26 cellular contexts compared by ENCODE assay signal in genomic region chr10:133003195-133003594, GRCh38.
"Had no signal": no experiment of that assay in that cellular context is flagged by ENCODE, and none has a peak within 500 bp of the region (broad histone marks: within the 10 kb centered on the region; RNA-seq: fewer than 3 reads in every experiment).

No MANE protein-coding gene starts in this region.

- H3K27ac Mint-ChIP-seq: naive thymus-derived CD8-positive, alpha-beta T cell; stimulated activated memory B cell treated with anti-CD40 and anti-IgM and Interleukin-4, amounts not matched to agents 10 μg/mL and 1 μg/mL and 100 μg/mL, for 72 hours; stimulated activated naive CD8-positive, alpha-beta T cell treated with anti-CD3 and anti-CD28 coated beads, Interleukin-15, amount 100 ng/mL, for 72 hours had no signal

- H3K36me3 Mint-ChIP-seq: naive thymus-derived CD8-positive, alpha-beta T cell; stimulated activated memory B cell treated with anti-CD40 and anti-IgM and Interleukin-4, amounts not matched to agents 10 μg/mL and 1 μg/mL and 100 μg/mL, for 72 hours had no signal

- H2AFZ ChIP-seq: hepatocyte, parathyroid adenoma had no signal

- DNase-seq: heart right ventricle; left colon; left ventricle myocardium inferior; midbrain; mucosa of descending colon; naive thymus-derived CD8-positive, alpha-beta T cell; occipital lobe; psoas muscle; right lobe of liver; stimulated activated CD4-positive, alpha-beta T cell treated with anti-CD3 and anti-CD28 coated beads, Interleukin-1b, Interleukin-23, amount 100 ng/mL, for 48 hours; stimulated activated CD4-positive, alpha-beta T cell treated with anti-CD3 and anti-CD28 coated beads, Interleukin-2, amount 100 ng/mL, for 48 hours; stimulated activated CD4-positive, alpha-beta T cell treated with anti-CD3 and anti-CD28 coated beads, Interleukin-4, amount 100 ng/mL, for 4 hours; stimulated activated CD8-positive, alpha-beta memory T cell treated with anti-CD3 and anti-CD28 coated beads, Interleukin-4, amount 100 ng/mL, for 48 hours; stimulated activated naive CD4-positive, alpha-beta T cell treated with Interleukin-2 at 50 U/mL for 16 hours; stimulated activated naive CD8-positive, alpha-beta T cell treated with anti-CD3 and anti-CD28 coated beads, Interleukin-15, amount 100 ng/mL, for 72 hours; substantia nigra; upper lobe of left lung had no signal

- H3K9me3 Mint-ChIP-seq: naive thymus-derived CD8-positive, alpha-beta T cell; nephron; neural crest cell; stimulated activated memory B cell treated with anti-CD40 and anti-IgM and Interleukin-4, amounts not matched to agents 10 μg/mL and 1 μg/mL and 100 μg/mL, for 72 hours; stimulated activated naive CD8-positive, alpha-beta T cell treated with anti-CD3 and anti-CD28 coated beads, Interleukin-15, amount 100 ng/mL, for 72 hours had no signal

- H3K4me1 Mint-ChIP-seq: naive thymus-derived CD8-positive, alpha-beta T cell; neural crest cell; stimulated activated memory B cell treated with anti-CD40 and anti-IgM and Interleukin-4, amounts not matched to agents 10 μg/mL and 1 μg/mL and 100 μg/mL, for 72 hours; stimulated activated naive CD8-positive, alpha-beta T cell treated with anti-CD3 and anti-CD28 coated beads, Interleukin-15, amount 100 ng/mL, for 72 hours had no signal

- H3K4me2 ChIP-seq: hepatocyte, smooth muscle cell had no signal

- H3K4me3 ChIP-seq: heart right ventricle, hepatocyte, left ventricle myocardium inferior, lung, mucosa of descending colon, psoas muscle, right lobe of liver, smooth muscle cell, tibial nerve, upper lobe of left lung had no signal

- H3K36me3 ChIP-seq: heart right ventricle, left ventricle myocardium inferior, neutrophil, right lobe of liver, tibial nerve, upper lobe of left lung had no signal

- H3K9ac ChIP-seq: parathyroid adenoma had no signal

- H3K27ac ChIP-seq: heart right ventricle, hepatocyte, left ventricle myocardium inferior, neutrophil, parathyroid adenoma, psoas muscle, right lobe of liver, tibial nerve, upper lobe of left lung had no signal

- H3K9me3 ChIP-seq: heart right ventricle, left ventricle myocardium inferior, mucosa of descending colon, neutrophil, psoas muscle, right lobe of liver, tibial nerve, upper lobe of left lung had no signal

- H3K27me3 ChIP-seq: hepatocyte, right lobe of liver, tibial nerve, upper lobe of left lung had no signal

- H3K4me1 ChIP-seq: heart right ventricle, left ventricle myocardium inferior, parathyroid adenoma, psoas muscle, right lobe of liver, tibial nerve, upper lobe of left lung had no signal

- H3K4me3 Mint-ChIP-seq: naive thymus-derived CD8-positive, alpha-beta T cell; nephron; neural crest cell; stimulated activated memory B cell treated with anti-CD40 and anti-IgM and Interleukin-4, amounts not matched to agents 10 μg/mL and 1 μg/mL and 100 μg/mL, for 72 hours; stimulated activated naive CD8-positive, alpha-beta T cell treated with anti-CD3 and anti-CD28 coated beads, Interleukin-15, amount 100 ng/mL, for 72 hours had no signal
